ENCODE assay signal across 8 cellular contexts in genomic region chr7:111029574-111030357, GRCh38.
DNase-seq lines count a peak whose midpoint lies in the region; ATAC-seq and TF ChIP-seq lines count a peak whose summit lies in the region.

No MANE protein-coding gene starts in this region.

- intact Hi-C loops in sciatic nerve (cut with DNase I) (no loop called here), upper lobe of right lung (cut with DNase I) (no loop called here)

- no peaks in the 10 kb centered on the region for H3K9me3 Mint-ChIP-seq in activated naive CD8-positive, alpha-beta T cell (ENCODE audit: low read depth)

- peaks cover 7% of the 10 kb centered on the region for H3K4me1 ChIP-seq in upper lobe of right lung

- peaks cover 3% of the 10 kb centered on the region for H3K36me3 Mint-ChIP-seq in activated naive CD8-positive, alpha-beta T cell

- H3K4me3 Mint-ChIP-seq in activated naive CD8-positive, alpha-beta T cell, result peak overlapping the region; percentile 72

- H3K27ac ChIP-seq in upper lobe of right lung, result no peak overlapping the region

- TF ChIP-seq CTCF in upper lobe of right lung (IDR thresholded peaks at IDR 0.05), result no peak

- no peaks in the 10 kb centered on the region for H3K9me3 ChIP-seq in upper lobe of right lung

- H3K4me1 Mint-ChIP-seq in activated naive CD8-positive, alpha-beta T cell (ENCODE audit: low read depth), result peaks cover 66% of the 10 kb centered on the region

- H3K27me3 ChIP-seq in upper lobe of right lung, result no peaks in the 10 kb centered on the region

- DNase-seq in COR-L47 (lab: John Stamatoyannopoulos, UW) (peak; percentile 41), LHCN-M2 (ENCODE audit: low read depth) (peak; percentile 44), sciatic nerve (ENCODE audit: low spot score) (no peak), iPS-NIHi11 (ENCODE audit: low spot score) (no peak), upper lobe of right lung (no peak), amniotic stem cell (lab: John Stamatoyannopoulos, UW) (no peak)

- no peak overlapping the region for H3K4me3 ChIP-seq in upper lobe of right lung

- H3K27me3 Mint-ChIP-seq in activated naive CD8-positive, alpha-beta T cell, result no peaks in the 10 kb centered on the region

- peak overlapping the region; percentile 99 for H3K27ac Mint-ChIP-seq in activated naive CD8-positive, alpha-beta T cell

- peak; percentile 55 for ATAC-seq in GM19395 (IDR thresholded peaks at IDR 0.05; ENCODE audit: unreplicated experiment)
- ATAC-seq in sciatic nerve, result peak; percentile 41
- ATAC-seq in upper lobe of right lung, result no peak

- no peaks in the 10 kb centered on the region for H3K36me3 ChIP-seq in upper lobe of right lung

Comparison
In these comparisons a context has a peak if more than half of its experiments do, and no peak if none do; other contexts are left out.
1. DNase-seq: peak in COR-L47 (single experiment) and LHCN-M2 (single experiment); none in sciatic nerve (single experiment), iPS-NIHi11 (single experiment), upper lobe of right lung (single experiment) and amniotic stem cell (single experiment).